In genomic region chr12:12542964-12543363, GRCh38 we compare ENCODE assay signal across 19 cellular contexts. TPM values are rescaled to one million over a fixed set of nuclear protein-coding genes. Genes with fewer than 3 reads are reported as not detected.
DNase-seq lines count a peak whose midpoint lies in the region; ATAC-seq, FAIRE-seq and TF ChIP-seq lines count a peak whose summit lies in the region.
"Had no signal": no experiment of that assay in that cellular context is flagged by ENCODE, and none has a peak within 500 bp of the region (broad histone marks: within the 10 kb centered on the region; RNA-seq: fewer than 3 reads in every experiment).

No MANE protein-coding gene starts in this region.

- H3K27ac Mint-ChIP-seq in naive thymus-derived CD4-positive, alpha-beta T cell: peak overlapping the region in 1 of 9 donors; percentile 47
- H3K27ac Mint-ChIP-seq: B cell had no signal

- TF ChIP-seq EP300 in A549 (IDR thresholded peaks at IDR 0.05): no peak

- POLR2A ChIA-PET in A549 (lab: Yijun Ruan, JAX): no interaction called here
- POLR2A ChIA-PET in naive thymus-derived CD4-positive, alpha-beta T cell (lab: Charles Lee): interaction anchor here (1.2 to 1.7 kb wide), 2 partner anchors 16 to 157 kb away, joined by 3 to 6 read pairs; no protein-coding TSS in a partner anchor

- no peak for TF ChIP-seq RAD21 in A549 (conservative IDR thresholded peaks at IDR 0.05 in 1 of 2, IDR thresholded peaks at IDR 0.05 in 1 of 2)

- peak overlapping the region in 1 of 10 donors; percentile 32 for H3K4me3 Mint-ChIP-seq in naive thymus-derived CD4-positive, alpha-beta T cell
- H3K4me3 Mint-ChIP-seq: B cell; CD8-positive, alpha-beta memory T cell had no signal

- no peak overlapping the region for H3K27ac ChIP-seq in A549
- no peak overlapping the region for H3K27ac ChIP-seq in body of pancreas
- no peak overlapping the region for H3K27ac ChIP-seq in naive thymus-derived CD4-positive, alpha-beta T cell (ENCODE audit: low read depth, low read length)
- H3K27ac ChIP-seq in caudate nucleus (ENCODE audit: low read depth, low read length): no peak overlapping the region
- H3K27ac ChIP-seq in right atrium auricular region: no peak overlapping the region
- H3K27ac ChIP-seq: SJSA1 had no signal

- H3K9me3 ChIP-seq in A549 (no peaks in the 10 kb centered on the region), body of pancreas (no peaks in the 10 kb centered on the region), right atrium auricular region (no peaks in the 10 kb centered on the region)
- H3K9me3 ChIP-seq in naive thymus-derived CD4-positive, alpha-beta T cell (ENCODE audit: control insufficient read depth in 2 of 3, low read length in 3 of 3): no peaks in the 10 kb centered on the region
- H3K9me3 ChIP-seq: SJSA1 had no signal

- FAIRE-seq in A549 (lab: Jason Lieb, UNC) (peak; percentile 73), GM12891 (lab: Jason Lieb, UNC) (peak; percentile 47)
- FAIRE-seq: H54 had no signal

- TF ChIP-seq CTCF in A549 (IDR thresholded peaks at IDR 0.05) (no peak), body of pancreas (IDR thresholded peaks at IDR 0.05) (no peak), omental fat pad (IDR thresholded peaks at IDR 0.05) (no peak), right atrium auricular region (IDR thresholded peaks at IDR 0.05) (no peak)

- TF ChIP-seq POLR2A in A549 (IDR thresholded peaks at IDR 0.05; ENCODE audit: low read length) (no peak), GM12891 (IDR thresholded peaks at IDR 0.05; ENCODE audit: low read depth, low read length) (no peak), body of pancreas (IDR thresholded peaks at IDR 0.05) (no peak)

- H3K9me3 Mint-ChIP-seq in naive thymus-derived CD4-positive, alpha-beta T cell: peaks cover 0 to 4% (median 0%) of the 10 kb centered on the region in 11 donors
- H3K9me3 Mint-ChIP-seq: CD8-positive, alpha-beta memory T cell had no signal

- CTCF ChIA-PET in A549 (lab: Yijun Ruan, JAX): no interaction called here
- CTCF ChIA-PET in naive thymus-derived CD4-positive, alpha-beta T cell (lab: Charles Lee): interaction anchor here (0.6 to 0.9 kb wide), 2 partner anchors 39 to 140 kb away, joined by 3 read pairs; no protein-coding TSS in a partner anchor

- 71% methylated on average over 4 of the region's 4 CpGs for WGBS in A549 (ENCODE audit: missing lambda C conversion rate)
- 66 to 73% methylated on average over 4 of the region's 4 CpGs for WGBS in body of pancreas, 2 donors

- ATAC-seq in A549: peak in 1 of 2 experiments; percentile 47; a peak in 3 of 6 replicates
- peak; percentile 49 for ATAC-seq in body of pancreas
- ATAC-seq in naive thymus-derived CD4-positive, alpha-beta T cell: peak; percentile 20
- ATAC-seq in omental fat pad (ENCODE audit: low FRiP score): no peak
- ATAC-seq in HG02981 (IDR thresholded peaks at IDR 0.05; ENCODE audit: unreplicated experiment): no peak

- H3K36me3 Mint-ChIP-seq in naive thymus-derived CD4-positive, alpha-beta T cell: peaks cover 0 to 38% (median 2%) of the 10 kb centered on the region in 5 donors

- no peaks in the 10 kb centered on the region for H3K27me3 ChIP-seq in body of pancreas
- H3K27me3 ChIP-seq in naive thymus-derived CD4-positive, alpha-beta T cell (ENCODE audit: control insufficient read depth in 2 of 2, insufficient read depth in 2 of 2, low read length in 2 of 2): no peaks in the 10 kb centered on the region
- no peaks in the 10 kb centered on the region for H3K27me3 ChIP-seq in right atrium auricular region
- H3K27me3 ChIP-seq: SJSA1 had no signal

- H3K4me2 ChIP-seq in A549: no peak overlapping the region

- DNase-seq in A549 (ENCODE audit: low read depth in 1 of 2, low spot score in 1 of 2): no peak
- no peak for DNase-seq in GM12891 (ENCODE audit: insufficient read length, low spot score)
- no peak for DNase-seq in body of pancreas
- DNase-seq in naive thymus-derived CD4-positive, alpha-beta T cell: no peak
- DNase-seq in caudate nucleus (lab: John Stamatoyannopoulos, UW): no peak
- no peak for DNase-seq in omental fat pad (ENCODE audit: low spot score)
- DNase-seq in right atrium auricular region (ENCODE audit: low spot score): no peak
- DNase-seq: CD8-positive, alpha-beta memory T cell; Karpas-422; NCI-H1436; NCI-H2029 treated with DMSO at 0.1 percent for 48 hours; NCI-H345; NCI-H526 treated with DMSO at 0.1 percent for 48 hours; NK-92 treated with Interleukin-12 subunit alpha and Interleukin-12 subunit beta, amount 100 ng/mL, for 24 hours; OCI-M1 had no signal

- H3K27me3 Mint-ChIP-seq in naive thymus-derived CD4-positive, alpha-beta T cell: no peaks in the 10 kb centered on the region
- H3K27me3 Mint-ChIP-seq: B cell; CD8-positive, alpha-beta memory T cell had no signal

- H3K36me3 ChIP-seq in body of pancreas (replicated peaks in 1 of 2; ENCODE audit: insufficient read depth in 1 of 2, low read depth in 2 of 2): no peaks in the 10 kb centered on the region
- no peaks in the 10 kb centered on the region for H3K36me3 ChIP-seq in naive thymus-derived CD4-positive, alpha-beta T cell (ENCODE audit: control insufficient read depth in 2 of 3, insufficient read depth in 3 of 3, low read length in 3 of 3)
- H3K36me3 ChIP-seq in right atrium auricular region: no peaks in the 10 kb centered on the region

- intact Hi-C loops in body of pancreas (cut with DNase I): no loop called here
- intact Hi-C loops in naive thymus-derived CD4-positive, alpha-beta T cell (cut with micrococcal nuclease): no loop called here

- no peak overlapping the region for H3K4me3 ChIP-seq in A549
- no peak overlapping the region for H3K4me3 ChIP-seq in body of pancreas
- H3K4me3 ChIP-seq in naive thymus-derived CD4-positive, alpha-beta T cell (ENCODE audit: low read length): no peak overlapping the region
- H3K4me3 ChIP-seq in right atrium auricular region: no peak overlapping the region
- H3K4me3 ChIP-seq: SJSA1 had no signal

- peaks cover 64% of the 10 kb centered on the region for H3K4me1 ChIP-seq in A549
- H3K4me1 ChIP-seq in body of pancreas: peaks cover 24% of the 10 kb centered on the region
- peaks cover 0 to 8% of the 10 kb centered on the region in 2 donors for H3K4me1 ChIP-seq in naive thymus-derived CD4-positive, alpha-beta T cell (ENCODE audit: control insufficient read depth in 2 of 2, insufficient read depth in 2 of 2, low read length in 2 of 2)
- H3K4me1 ChIP-seq in right atrium auricular region: peaks cover 0 to 12% of the 10 kb centered on the region in 2 donors

- peaks cover 12 to 52% (median 30%) of the 10 kb centered on the region in 7 donors for H3K4me1 Mint-ChIP-seq in naive thymus-derived CD4-positive, alpha-beta T cell

TF ChIP-seq in A549, 52 proteins besides CTCF, POLR2A, EP300 and RAD21:
- TF ChIP-seq FOSL2 (IDR thresholded peaks at IDR 0.05): no peak
- TF ChIP-seq FOSL2 (CRISPR knock-in tag; IDR thresholded peaks at IDR 0.05): no peak
- no peak for TF ChIP-seq ZSCAN20 (CRISPR knock-in tag; IDR thresholded peaks at IDR 0.05)
- no peak for TF ChIP-seq SREBF2 (IDR thresholded peaks at IDR 0.05)
TF ChIP-seq in A549: peak in this region for 0.

TF ChIP-seq in GM12891, 5 proteins besides CTCF, POLR2A, EP300 and RAD21:
- TF ChIP-seq POU2F2 (IDR thresholded peaks at IDR 0.05; ENCODE audit: low read depth, low read length): no peak
- TF ChIP-seq TAF1 (IDR thresholded peaks at IDR 0.05; ENCODE audit: low read depth, low read length): no peak
- TF ChIP-seq SPI1 (IDR thresholded peaks at IDR 0.05; ENCODE audit: low read depth, low read length): no peak
- no peak for TF ChIP-seq PAX5 (IDR thresholded peaks at IDR 0.05; ENCODE audit: insufficient read depth, low read length, severe bottlenecking)
- TF ChIP-seq POLR2AphosphoS5 (IDR thresholded peaks at IDR 0.05; ENCODE audit: low read depth, low read length): no peak

RNA-seq across cellular contexts. Expression of gene DUSP16, which starts 19.7 kb away (rescaled TPM):
- polyA plus RNA-seq in A549 (2011; rRNA removed) (34.7 and 43.0 TPM in 2 replicates), A549 (2017; fragmentation: RNase III; extraction: RNeasy Plus Mini Kit Qiagen cat#74134 plus additional on column Dnase treatment) (13.1 to 19.0 TPM (median 18.2 TPM) in 3 replicates)
- polyA plus RNA-seq in A549 (2012; cell fraction: cytosol; rRNA removed): 5.9 and 7.2 TPM in 2 replicates
- polyA plus RNA-seq in A549 (2012; cell fraction: nucleus; rRNA removed): 6.1 and 6.2 TPM in 2 replicates
- 40.7 and 54.4 TPM in 2 replicates for polyA minus RNA-seq in A549 (2011; rRNA and poly(A)+ RNA removed)
- polyA plus RNA-seq in GM12891 (2012; ENCODE audit: low read depth, missing spikeins): 22.6 TPM
- total RNA-seq in body of pancreas (10 to 100 TPM; 30.3 to 32.9 TPM), omental fat pad (10 to 100 TPM; 18.2 to 29.6 (median 18.7) TPM), right atrium auricular region (10 to 100 TPM in 1 of 2 donors, 1 to 10 TPM in 1; 9.6 to 18.7 TPM)
- total RNA-seq in naive thymus-derived CD4-positive, alpha-beta T cell: 10 to 100 TPM; 26.8 to 42.8 (median 38.9) TPM
- 1 to 10 TPM; 4.4 to 5.0 TPM for polyA plus RNA-seq in naive thymus-derived CD4-positive, alpha-beta T cell

Comparison
In these comparisons a context has a peak if more than half of its experiments do, and no peak if none do; other contexts are left out.
1. ATAC-seq: peak in body of pancreas (single experiment) and naive thymus-derived CD4-positive, alpha-beta T cell (single experiment); none in omental fat pad (single experiment) and HG02981 (single experiment).